Comparison of ENCODE assay signal across 2 cellular contexts in the genomic region with DNA sequence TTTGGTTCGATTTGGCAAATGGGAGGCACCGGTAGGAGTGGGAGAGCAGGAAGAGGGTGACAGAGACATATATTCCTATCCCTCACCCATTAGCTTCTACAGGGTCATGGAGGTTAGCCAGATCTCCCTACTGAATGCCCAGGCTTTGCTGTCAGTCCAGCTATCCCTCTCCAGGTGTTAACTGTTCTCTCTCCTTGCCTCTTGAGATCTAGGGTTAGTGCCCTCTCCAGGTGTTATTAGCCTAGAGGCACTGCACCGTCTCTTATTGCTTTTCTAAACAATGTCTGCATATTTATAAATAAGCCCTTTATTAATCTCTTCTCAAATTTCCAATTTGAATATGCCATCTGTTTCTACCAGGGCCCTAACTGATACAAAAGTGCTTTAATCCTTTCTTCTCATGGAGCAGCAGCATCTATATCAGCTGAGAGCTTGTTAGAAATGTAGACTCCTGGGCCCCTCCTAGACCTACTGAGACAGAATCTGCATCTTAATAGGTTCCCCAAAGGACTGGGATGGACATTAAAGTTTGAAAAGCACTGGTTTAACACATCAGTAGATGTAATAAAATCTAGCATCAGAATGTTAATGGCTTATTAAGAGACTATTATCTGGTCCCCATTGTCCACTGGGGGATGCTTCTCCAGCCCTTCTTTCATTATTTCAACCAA.
TF ChIP-seq lines count a peak whose summit lies in the region.

No MANE protein-coding gene starts in this region.

TF ChIP-seq in GM23338, 12 proteins besides CTCF, POLR2A, EP300 and RAD21 (continued from another document):
- TF ChIP-seq, protein P1, sequence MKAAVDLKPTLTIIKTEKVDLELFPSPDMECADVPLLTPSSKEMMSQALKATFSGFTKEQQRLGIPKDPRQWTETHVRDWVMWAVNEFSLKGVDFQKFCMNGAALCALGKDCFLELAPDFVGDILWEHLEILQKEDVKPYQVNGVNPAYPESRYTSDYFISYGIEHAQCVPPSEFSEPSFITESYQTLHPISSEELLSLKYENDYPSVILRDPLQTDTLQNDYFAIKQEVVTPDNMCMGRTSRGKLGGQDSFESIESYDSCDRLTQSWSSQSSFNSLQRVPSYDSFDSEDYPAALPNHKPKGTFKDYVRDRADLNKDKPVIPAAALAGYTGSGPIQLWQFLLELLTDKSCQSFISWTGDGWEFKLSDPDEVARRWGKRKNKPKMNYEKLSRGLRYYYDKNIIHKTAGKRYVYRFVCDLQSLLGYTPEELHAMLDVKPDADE (IDR thresholded peaks at IDR 0.05), result no peak
- TF ChIP-seq POLR2AphosphoS5 (IDR thresholded peaks at IDR 0.05; ENCODE audit: low read depth) (no peak; the same call in 1 of the 2 replicates), NANOG (IDR thresholded peaks at IDR 0.05; ENCODE audit: borderline replicate concordance) (peak; percentile 97), EZH2phosphoT487 (IDR thresholded peaks at IDR 0.05; ENCODE audit: unreplicated experiment) (no peak)
- TF ChIP-seq, protein P2, sequence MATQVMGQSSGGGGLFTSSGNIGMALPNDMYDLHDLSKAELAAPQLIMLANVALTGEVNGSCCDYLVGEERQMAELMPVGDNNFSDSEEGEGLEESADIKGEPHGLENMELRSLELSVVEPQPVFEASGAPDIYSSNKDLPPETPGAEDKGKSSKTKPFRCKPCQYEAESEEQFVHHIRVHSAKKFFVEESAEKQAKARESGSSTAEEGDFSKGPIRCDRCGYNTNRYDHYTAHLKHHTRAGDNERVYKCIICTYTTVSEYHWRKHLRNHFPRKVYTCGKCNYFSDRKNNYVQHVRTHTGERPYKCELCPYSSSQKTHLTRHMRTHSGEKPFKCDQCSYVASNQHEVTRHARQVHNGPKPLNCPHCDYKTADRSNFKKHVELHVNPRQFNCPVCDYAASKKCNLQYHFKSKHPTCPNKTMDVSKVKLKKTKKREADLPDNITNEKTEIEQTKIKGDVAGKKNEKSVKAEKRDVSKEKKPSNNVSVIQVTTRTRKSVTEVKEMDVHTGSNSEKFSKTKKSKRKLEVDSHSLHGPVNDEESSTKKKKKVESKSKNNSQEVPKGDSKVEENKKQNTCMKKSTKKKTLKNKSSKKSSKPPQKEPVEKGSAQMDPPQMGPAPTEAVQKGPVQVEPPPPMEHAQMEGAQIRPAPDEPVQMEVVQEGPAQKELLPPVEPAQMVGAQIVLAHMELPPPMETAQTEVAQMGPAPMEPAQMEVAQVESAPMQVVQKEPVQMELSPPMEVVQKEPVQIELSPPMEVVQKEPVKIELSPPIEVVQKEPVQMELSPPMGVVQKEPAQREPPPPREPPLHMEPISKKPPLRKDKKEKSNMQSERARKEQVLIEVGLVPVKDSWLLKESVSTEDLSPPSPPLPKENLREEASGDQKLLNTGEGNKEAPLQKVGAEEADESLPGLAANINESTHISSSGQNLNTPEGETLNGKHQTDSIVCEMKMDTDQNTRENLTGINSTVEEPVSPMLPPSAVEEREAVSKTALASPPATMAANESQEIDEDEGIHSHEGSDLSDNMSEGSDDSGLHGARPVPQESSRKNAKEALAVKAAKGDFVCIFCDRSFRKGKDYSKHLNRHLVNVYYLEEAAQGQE (IDR thresholded peaks at IDR 0.05; ENCODE audit: unreplicated experiment), result no peak
- TF ChIP-seq, protein P3, sequence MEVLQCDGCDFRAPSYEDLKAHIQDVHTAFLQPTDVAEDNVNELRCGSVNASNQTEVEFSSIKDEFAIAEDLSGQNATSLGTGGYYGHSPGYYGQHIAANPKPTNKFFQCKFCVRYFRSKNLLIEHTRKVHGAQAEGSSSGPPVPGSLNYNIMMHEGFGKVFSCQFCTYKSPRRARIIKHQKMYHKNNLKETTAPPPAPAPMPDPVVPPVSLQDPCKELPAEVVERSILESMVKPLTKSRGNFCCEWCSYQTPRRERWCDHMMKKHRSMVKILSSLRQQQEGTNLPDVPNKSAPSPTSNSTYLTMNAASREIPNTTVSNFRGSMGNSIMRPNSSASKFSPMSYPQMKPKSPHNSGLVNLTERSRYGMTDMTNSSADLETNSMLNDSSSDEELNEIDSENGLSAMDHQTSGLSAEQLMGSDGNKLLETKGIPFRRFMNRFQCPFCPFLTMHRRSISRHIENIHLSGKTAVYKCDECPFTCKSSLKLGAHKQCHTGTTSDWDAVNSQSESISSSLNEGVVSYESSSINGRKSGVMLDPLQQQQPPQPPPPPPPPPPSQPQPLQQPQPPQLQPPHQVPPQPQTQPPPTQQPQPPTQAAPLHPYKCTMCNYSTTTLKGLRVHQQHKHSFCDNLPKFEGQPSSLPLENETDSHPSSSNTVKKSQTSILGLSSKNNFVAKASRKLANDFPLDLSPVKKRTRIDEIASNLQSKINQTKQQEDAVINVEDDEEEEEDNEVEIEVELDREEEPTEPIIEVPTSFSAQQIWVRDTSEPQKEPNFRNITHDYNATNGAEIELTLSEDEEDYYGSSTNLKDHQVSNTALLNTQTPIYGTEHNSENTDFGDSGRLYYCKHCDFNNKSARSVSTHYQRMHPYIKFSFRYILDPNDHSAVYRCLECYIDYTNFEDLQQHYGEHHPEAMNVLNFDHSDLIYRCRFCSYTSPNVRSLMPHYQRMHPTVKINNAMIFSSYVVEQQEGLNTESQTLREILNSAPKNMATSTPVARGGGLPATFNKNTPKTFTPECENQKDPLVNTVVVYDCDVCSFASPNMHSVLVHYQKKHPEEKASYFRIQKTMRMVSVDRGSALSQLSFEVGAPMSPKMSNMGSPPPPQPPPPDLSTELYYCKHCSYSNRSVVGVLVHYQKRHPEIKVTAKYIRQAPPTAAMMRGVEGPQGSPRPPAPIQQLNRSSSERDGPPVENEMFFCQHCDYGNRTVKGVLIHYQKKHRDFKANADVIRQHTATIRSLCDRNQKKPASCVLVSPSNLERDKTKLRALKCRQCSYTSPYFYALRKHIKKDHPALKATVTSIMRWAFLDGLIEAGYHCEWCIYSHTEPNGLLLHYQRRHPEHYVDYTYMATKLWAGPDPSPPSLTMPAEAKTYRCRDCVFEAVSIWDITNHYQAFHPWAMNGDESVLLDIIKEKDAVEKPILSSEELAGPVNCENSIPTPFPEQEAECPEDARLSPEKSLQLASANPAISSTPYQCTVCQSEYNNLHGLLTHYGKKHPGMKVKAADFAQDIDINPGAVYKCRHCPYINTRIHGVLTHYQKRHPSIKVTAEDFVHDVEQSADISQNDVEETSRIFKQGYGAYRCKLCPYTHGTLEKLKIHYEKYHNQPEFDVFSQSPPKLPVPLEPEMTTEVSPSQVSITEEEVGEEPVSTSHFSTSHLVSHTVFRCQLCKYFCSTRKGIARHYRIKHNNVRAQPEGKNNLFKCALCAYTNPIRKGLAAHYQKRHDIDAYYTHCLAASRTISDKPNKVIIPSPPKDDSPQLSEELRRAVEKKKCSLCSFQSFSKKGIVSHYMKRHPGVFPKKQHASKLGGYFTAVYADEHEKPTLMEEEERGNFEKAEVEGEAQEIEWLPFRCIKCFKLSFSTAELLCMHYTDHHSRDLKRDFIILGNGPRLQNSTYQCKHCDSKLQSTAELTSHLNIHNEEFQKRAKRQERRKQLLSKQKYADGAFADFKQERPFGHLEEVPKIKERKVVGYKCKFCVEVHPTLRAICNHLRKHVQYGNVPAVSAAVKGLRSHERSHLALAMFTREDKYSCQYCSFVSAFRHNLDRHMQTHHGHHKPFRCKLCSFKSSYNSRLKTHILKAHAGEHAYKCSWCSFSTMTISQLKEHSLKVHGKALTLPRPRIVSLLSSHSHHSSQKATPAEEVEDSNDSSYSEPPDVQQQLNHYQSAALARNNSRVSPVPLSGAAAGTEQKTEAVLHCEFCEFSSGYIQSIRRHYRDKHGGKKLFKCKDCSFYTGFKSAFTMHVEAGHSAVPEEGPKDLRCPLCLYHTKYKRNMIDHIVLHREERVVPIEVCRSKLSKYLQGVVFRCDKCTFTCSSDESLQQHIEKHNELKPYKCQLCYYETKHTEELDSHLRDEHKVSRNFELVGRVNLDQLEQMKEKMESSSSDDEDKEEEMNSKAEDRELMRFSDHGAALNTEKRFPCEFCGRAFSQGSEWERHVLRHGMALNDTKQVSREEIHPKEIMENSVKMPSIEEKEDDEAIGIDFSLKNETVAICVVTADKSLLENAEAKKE (CRISPR knock-in tag; IDR thresholded peaks at IDR 0.05), result peak; percentile 92

TF ChIP-seq in H1, 55 proteins besides CTCF, POLR2A, EP300 and RAD21 (continued from another document):
- TF ChIP-seq NANOG (IDR thresholded peaks at IDR 0.05; ENCODE audit: insufficient read depth, low read depth, low read length, poor library complexity, severe bottlenecking), result peak; percentile 44
- no peak for TF ChIP-seq EZH2 (IDR thresholded peaks at IDR 0.05; ENCODE audit: low read depth, low read length, severe bottlenecking)
